In the genomic region with DNA sequence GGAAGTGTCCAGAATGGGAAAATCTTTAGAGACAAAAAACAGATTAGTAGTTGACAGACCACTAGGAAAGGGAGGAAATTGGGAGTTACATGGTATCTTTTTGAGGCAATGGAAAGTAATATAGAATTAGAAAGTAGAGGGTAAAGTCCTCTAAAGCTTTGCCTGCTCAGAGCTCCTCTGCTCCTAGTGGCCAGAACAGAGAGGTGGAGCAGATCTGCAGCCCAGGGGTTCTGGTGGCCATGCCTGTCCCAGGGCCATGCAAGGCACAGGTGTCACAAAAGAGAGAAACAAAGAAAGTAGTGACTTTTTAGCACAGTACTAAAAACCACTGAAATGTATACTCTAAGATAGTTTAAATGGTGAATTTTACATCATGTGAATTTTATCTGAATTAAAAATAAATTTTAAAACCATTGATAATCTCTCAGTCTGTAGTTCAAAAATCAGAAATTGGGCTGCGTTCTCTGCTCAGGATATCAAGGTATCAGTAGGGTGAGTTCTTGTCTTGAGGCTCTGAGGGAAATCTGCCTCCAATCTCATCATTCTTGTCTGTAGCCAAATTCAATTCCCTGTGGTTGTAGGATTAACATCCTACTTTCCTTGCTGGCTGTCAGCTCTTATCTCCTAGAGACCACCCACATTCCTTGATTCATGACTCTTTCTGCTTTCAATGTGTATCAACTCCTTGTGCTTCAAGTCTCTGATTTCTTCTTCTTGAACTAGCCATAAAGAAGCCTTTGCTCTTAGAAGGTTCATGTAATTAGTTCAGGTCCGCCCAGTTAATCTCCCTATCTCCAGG, we compare ENCODE assay signal across 18 cellular contexts. TPM values are rescaled to one million over a fixed set of nuclear protein-coding genes. Genes with fewer than 3 reads are reported as not detected.
A peak's percentile ranks its signal among the peaks of the same experiment; 100 is the strongest.
DNase-seq lines count a peak whose midpoint lies in the region; TF ChIP-seq lines count a peak whose summit lies in the region.
"Had no signal": no experiment of that assay in that cellular context is flagged by ENCODE, and none has a peak within 500 bp of the region (broad histone marks: within the 10 kb centered on the region; RNA-seq: fewer than 3 reads in every experiment).

No MANE protein-coding gene starts in this region.

- no peak overlapping the region for H3K4me3 Mint-ChIP-seq in progenitor cell of endocrine pancreas (ENCODE audit: low read depth)
- H3K4me3 Mint-ChIP-seq: activated naive CD8-positive, alpha-beta T cell treated with anti-CD3 and anti-CD28 coated beads, Interleukin-2, amount 50 U/mL, for 24 hours; activated T-cell treated with anti-CD3 and anti-CD28 coated beads, Interleukin-2, amount 50 U/mL, for 72 hours; naive B cell had no signal

- no peaks in the 10 kb centered on the region for H3K27me3 Mint-ChIP-seq in progenitor cell of endocrine pancreas

- H3K27ac ChIP-seq in ascending aorta: no peak overlapping the region
- H3K27ac ChIP-seq: testis had no signal

- no peak overlapping the region for H3K4me3 ChIP-seq in cardiac fibroblast (replicated peaks in 1 of 2; ENCODE audit: low read depth in 2 of 2, low read length in 2 of 2)
- H3K4me3 ChIP-seq in ascending aorta: no peak overlapping the region
- H3K4me3 ChIP-seq: testis had no signal

- H3K4me1 ChIP-seq in ascending aorta: no peaks in the 10 kb centered on the region
- H3K4me1 ChIP-seq: testis had no signal

- H3K9me3 Mint-ChIP-seq in progenitor cell of endocrine pancreas (ENCODE audit: low read depth): peaks cover 34% of the 10 kb centered on the region

- no peaks in the 10 kb centered on the region for H3K36me3 ChIP-seq in ascending aorta

- H3K36me3 Mint-ChIP-seq in progenitor cell of endocrine pancreas (ENCODE audit: insufficient read depth): peaks cover 21% of the 10 kb centered on the region
- H3K36me3 Mint-ChIP-seq: naive B cell had no signal

- peak; percentile 32; the same call in 1 of the 3 replicates for TF ChIP-seq CTCF in GM12872 (IDR thresholded peaks at IDR 0.05; ENCODE audit: insufficient read depth, low read depth, low read length)
- TF ChIP-seq CTCF in cardiac fibroblast (IDR thresholded peaks at IDR 0.05; ENCODE audit: low read depth, low read length): peak; percentile 14
- peak; percentile 12 for TF ChIP-seq CTCF in progenitor cell of endocrine pancreas (IDR thresholded peaks at IDR 0.05; ENCODE audit: unreplicated experiment)
- no peak for TF ChIP-seq CTCF in ascending aorta (IDR thresholded peaks at IDR 0.05)

- H3K27ac Mint-ChIP-seq in progenitor cell of endocrine pancreas: no peak overlapping the region
- H3K27ac Mint-ChIP-seq: activated naive CD8-positive, alpha-beta T cell treated with anti-CD3 and anti-CD28 coated beads, Interleukin-2, amount 50 U/mL, for 24 hours; activated T-cell treated with anti-CD3 and anti-CD28 coated beads, Interleukin-2, amount 50 U/mL, for 72 hours had no signal

- no peaks in the 10 kb centered on the region for H3K27me3 ChIP-seq in ascending aorta
- H3K27me3 ChIP-seq: testis had no signal

- intact Hi-C loops in ascending aorta (cut with DNase I): no loop called here

- peaks cover 0 to 29% of the 10 kb centered on the region in 2 donors for H3K9me3 ChIP-seq in ascending aorta
- H3K9me3 ChIP-seq: testis had no signal

- DNase-seq in NAMALWA (ENCODE audit: low spot score): peak; percentile 36
- DNase-seq in cardiac fibroblast (ENCODE audit: low read depth in 2 of 2): no peak
- no peak for DNase-seq in progenitor cell of endocrine pancreas (ENCODE audit: low spot score, unreplicated experiment)
- no peak for DNase-seq in stimulated activated CD4-positive, alpha-beta T cell treated with anti-CD3 and anti-CD28 coated beads, Interleukin-2, amount 100 ng/mL, for 48 hours
- DNase-seq in ascending aorta (ENCODE audit: low spot score in 2 of 2): no peak
- no peak for DNase-seq in 8988T
- DNase-seq: activated CD4-positive, alpha-beta T cell treated with anti-CD3 and anti-CD28 coated beads, Interleukin-2, amount 50 U/mL, for 4 hours; activated naive CD8-positive, alpha-beta T cell treated with anti-CD3 and anti-CD28 coated beads, Interleukin-2, amount 50 U/mL, for 24 hours; activated T-cell treated with anti-CD3 and anti-CD28 coated beads, Interleukin-2, amount 50 U/mL, for 72 hours; erythroblast; KG1; naive B cell; NCI-H1436 treated with DMSO at 0.1 percent for 48 hours; stimulated activated CD4-positive, alpha-beta T cell treated with anti-CD3 and anti-CD28 coated beads, Interleukin-15, amount 100 ng/mL, for 24 hours; T-helper 9 cell; testis had no signal

- H3K4me1 Mint-ChIP-seq in progenitor cell of endocrine pancreas (ENCODE audit: low read depth): no peaks in the 10 kb centered on the region
- H3K4me1 Mint-ChIP-seq: activated naive CD8-positive, alpha-beta T cell treated with anti-CD3 and anti-CD28 coated beads, Interleukin-2, amount 50 U/mL, for 24 hours; naive B cell had no signal

RNA-seq across cellular contexts. Expression of gene PYGO1, which starts 23.6 kb away (rescaled TPM):
- total RNA-seq in progenitor cell of endocrine pancreas: 19.9 and 21.8 TPM in 2 replicates
- 7.1 TPM for total RNA-seq in ascending aorta
- total RNA-seq: activated T-cell treated with anti-CD3 and anti-CD28 coated beads, Interleukin-2, amount 50 U/mL, for 72 hours had no signal

RNA-seq across cellular contexts. Expression of gene DNAAF4, which starts 56.5 kb away (rescaled TPM):
- total RNA-seq in progenitor cell of endocrine pancreas (9.3 and 10.6 TPM in 2 replicates), ascending aorta (not detected)
- total RNA-seq: left lobe of liver had no signal

Comparison
In these comparisons a context has a peak if more than half of its experiments do, and no peak if none do; other contexts are left out.
1. CTCF ChIP-seq: peak in GM12872 (single experiment), cardiac fibroblast (single experiment) and progenitor cell of endocrine pancreas (single experiment); none in ascending aorta (0 of 3).
2. RNA of gene DNAAF4, which starts 56.5 kb away (total RNA-seq): 9.3 to 10.6 TPM in progenitor cell of endocrine pancreas; not detected in ascending aorta (single experiment); every median in the first group is over 10 times any median in the second.